ENCODE assay signal across 9 cellular contexts in genomic region chr7:123154231-123154860, GRCh38. TPM values are rescaled to one million over a fixed set of nuclear protein-coding genes. Genes with fewer than 3 reads are reported as not detected.
DNase-seq lines count a peak whose midpoint lies in the region; ATAC-seq and TF ChIP-seq lines count a peak whose summit lies in the region.
"Had no signal": no experiment of that assay in that cellular context is flagged by ENCODE, and none has a peak within 500 bp of the region (broad histone marks: within the 10 kb centered on the region; RNA-seq: fewer than 3 reads in every experiment).

No MANE protein-coding gene starts in this region.

- H3K4me1 Mint-ChIP-seq in osteocyte (ENCODE audit: unreplicated experiment), result no peaks in the 10 kb centered on the region
- H3K4me1 Mint-ChIP-seq: central memory CD8-positive, alpha-beta T cell had no signal

- WGBS in gastroesophageal sphincter (ENCODE audit: low coverage in 1 of 2), 2 donors, result 0% methylated on average over 3 of the region's 3 CpGs

- peak overlapping the region in 2 of 4 donors; percentile 31 to 32 for H3K27ac ChIP-seq in gastroesophageal sphincter

- DNase-seq in Daoy (ENCODE audit: low read depth), result peak; percentile 81
- peak; percentile 82 for DNase-seq in NCI-H345 treated with DMSO at 0.1 percent for 48 hours (lab: John Stamatoyannopoulos, UW; ENCODE audit: unreplicated experiment)
- DNase-seq in activated T-cell treated with anti-CD3 and anti-CD28 coated beads, Interleukin-2, amount 50 U/mL, for 48 hours, result peak; percentile 51 to 54
- DNase-seq in osteocyte (ENCODE audit: extremely low spot score, unreplicated experiment), result no peak
- DNase-seq in GOT3 (lab: John Stamatoyannopoulos, UW), result no peak

- H3K9me3 Mint-ChIP-seq in osteocyte (ENCODE audit: unreplicated experiment), result no peaks in the 10 kb centered on the region

- TF ChIP-seq CTCF in gastroesophageal sphincter (IDR thresholded peaks at IDR 0.05) (peak; percentile 72 to 88 (median 82)), osteocyte (IDR thresholded peaks at IDR 0.05) (peak; percentile 77)

- H3K4me3 ChIP-seq in gastroesophageal sphincter, result no peak overlapping the region

- no peaks in the 10 kb centered on the region for H3K27me3 Mint-ChIP-seq in osteocyte (ENCODE audit: unreplicated experiment)
- H3K27me3 Mint-ChIP-seq: central memory CD8-positive, alpha-beta T cell had no signal

- no peak overlapping the region for H3K27ac Mint-ChIP-seq in osteocyte (ENCODE audit: unreplicated experiment)

- no peak for TF ChIP-seq POLR2A in gastroesophageal sphincter (IDR thresholded peaks at IDR 0.05)

- H3K9me3 ChIP-seq in gastroesophageal sphincter, result no peaks in the 10 kb centered on the region

- H3K36me3 ChIP-seq in gastroesophageal sphincter, result no peaks in the 10 kb centered on the region

- H3K27me3 ChIP-seq in gastroesophageal sphincter, result no peaks in the 10 kb centered on the region

- H3K36me3 Mint-ChIP-seq in osteocyte (ENCODE audit: unreplicated experiment), result no peaks in the 10 kb centered on the region

- H3K4me1 ChIP-seq in gastroesophageal sphincter, result peaks cover 0 to 3% (median 0%) of the 10 kb centered on the region in 3 donors

- peak; percentile 97 for ATAC-seq in GM19463 (IDR thresholded peaks at IDR 0.05; ENCODE audit: unreplicated experiment)
- peak; percentile 98 for ATAC-seq in HG03442 (IDR thresholded peaks at IDR 0.05; ENCODE audit: unreplicated experiment)
- ATAC-seq in gastroesophageal sphincter, result peak; percentile 87

- no peak overlapping the region for H3K4me3 Mint-ChIP-seq in osteocyte (ENCODE audit: unreplicated experiment)
- H3K4me3 Mint-ChIP-seq: central memory CD8-positive, alpha-beta T cell had no signal

- no peak for TF ChIP-seq EP300 in gastroesophageal sphincter (IDR thresholded peaks at IDR 0.05)

RNA-seq across cellular contexts. Expression of gene SLC13A1, which starts 45.4 kb away (rescaled TPM):
- total RNA-seq in Daoy (2014; rRNA removed; shearing (Covaris generic)), result not detected in 2 replicates
- total RNA-seq in gastroesophageal sphincter, result not detected
- not detected in 2 replicates for total RNA-seq in osteocyte

Comparison
In these comparisons a context has a peak if more than half of its experiments do, and no peak if none do; other contexts are left out.
1. DNase-seq: peak in Daoy (single experiment), NCI-H345 treated with DMSO at 0.1 percent for 48 hours (single experiment) and activated T-cell treated with anti-CD3 and anti-CD28 coated beads, Interleukin-2, amount 50 U/mL, for 48 hours (2 of 2); none in osteocyte (single experiment) and GOT3 (single experiment).
2. Peak in every context shown above with its lines, with median percentiles within 50 percentile points of each other: ATAC-seq.